8 cellular contexts compared by ENCODE assay signal in the genomic region with DNA sequence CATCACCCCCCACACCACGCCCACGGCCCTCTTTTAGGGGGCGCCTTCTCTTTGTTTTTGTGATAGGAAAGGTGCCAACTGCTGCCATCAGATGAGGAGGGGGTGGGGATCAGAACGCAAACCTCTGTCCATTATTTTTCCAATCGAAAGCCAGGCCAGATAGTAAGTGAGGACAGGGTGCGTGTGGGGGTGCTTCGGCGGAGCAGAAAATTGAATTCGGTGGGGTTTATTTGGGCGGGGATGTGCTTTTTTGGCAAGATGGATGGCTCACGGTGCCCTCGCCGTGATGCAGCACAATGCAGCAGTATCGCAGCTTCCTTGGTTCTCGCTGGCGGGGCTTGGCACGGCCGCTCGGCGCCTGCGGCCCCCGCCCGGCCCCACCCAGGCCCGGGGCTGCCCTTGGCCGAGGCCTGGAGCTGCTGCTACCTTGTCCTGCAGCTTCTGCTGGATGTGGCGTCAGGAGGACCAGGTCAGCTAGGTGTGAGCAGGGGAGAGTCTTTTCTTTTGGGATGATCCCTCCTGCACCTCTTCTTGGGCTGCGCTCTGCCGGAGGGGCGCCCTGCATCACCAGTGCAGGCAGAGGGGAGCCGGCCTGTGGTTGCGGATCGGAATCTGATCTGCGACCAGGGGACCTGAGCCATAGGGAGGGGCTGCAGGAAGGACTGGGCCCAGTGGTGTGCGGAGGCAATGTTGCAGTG. TPM values are rescaled to one million over a fixed set of nuclear protein-coding genes. Genes with fewer than 3 reads are reported as not detected.
DNase-seq lines count a peak whose midpoint lies in the region; ATAC-seq, FAIRE-seq and TF ChIP-seq lines count a peak whose summit lies in the region.

No MANE protein-coding gene starts in this region.

- H3K27ac ChIP-seq in PC-3 (ENCODE audit: low read length) (peak overlapping the region; percentile 43), kidney (ENCODE audit: low read depth in 2 of 2, low read length in 2 of 2) (peak overlapping the region; percentile 63 to 71)

- H3K9me3 Mint-ChIP-seq in stimulated activated naive CD8-positive, alpha-beta T cell treated with anti-CD3 and anti-CD28 coated beads, Interleukin-15, Interleukin-2, amounts not matched to agents 100 ng/mL and 50 ng/mL, for 24 hours = no peaks in the 10 kb centered on the region

- peak overlapping the region; percentile 95 for H2AFZ ChIP-seq in PC-3 (ENCODE audit: low read length)

- BruUV-seq in PC-3 (replicated peaks; lab: Mats Ljungman, UMichigan) = no TSS peak

- no peaks in the 10 kb centered on the region for H3K36me3 ChIP-seq in H7 (replicated peaks; ENCODE audit: control insufficient read depth, insufficient read depth, low read length)
- no peaks in the 10 kb centered on the region for H3K36me3 ChIP-seq in PC-3 (ENCODE audit: low read depth, low read length)
- H3K36me3 ChIP-seq in bronchial epithelial cell (ENCODE audit: control insufficient read depth, insufficient read depth, low read length) = no peaks in the 10 kb centered on the region
- H3K36me3 ChIP-seq in kidney (ENCODE audit: control insufficient read depth in 1 of 2, insufficient read depth in 2 of 2, low read length in 2 of 2) = no peaks in the 10 kb centered on the region

- peak overlapping the region; percentile 88 for H3K4me3 Mint-ChIP-seq in stimulated activated naive CD8-positive, alpha-beta T cell treated with anti-CD3 and anti-CD28 coated beads, Interleukin-15, Interleukin-2, amounts not matched to agents 100 ng/mL and 50 ng/mL, for 24 hours

- no peak for FAIRE-seq in bronchial epithelial cell (lab: Jason Lieb, UNC)
- FAIRE-seq in kidney (lab: Jason Lieb, UNC) = no peak

- DNase-seq in AG08396 (ENCODE audit: low spot score) (peak; percentile 48), H7 (peak; percentile 74), PC-3 (peak; percentile 55), bronchial epithelial cell (ENCODE audit: low read depth) (no peak), kidney (peak; percentile 78)

- H3K79me2 ChIP-seq in PC-3 (ENCODE audit: low read length) = peaks cover 53% of the 10 kb centered on the region

- POLR2A ChIA-PET in PC-3 (lab: Charles Lee; ENCODE audit: unreplicated experiment) = no interaction called here

- peaks cover 23% of the 10 kb centered on the region for H3K4me1 Mint-ChIP-seq in stimulated activated naive CD8-positive, alpha-beta T cell treated with anti-CD3 and anti-CD28 coated beads, Interleukin-15, Interleukin-2, amounts not matched to agents 100 ng/mL and 50 ng/mL, for 24 hours (ENCODE audit: low read depth)

- H3K9ac ChIP-seq in PC-3 (ENCODE audit: low read length) (peak overlapping the region; percentile 67), kidney (ENCODE audit: low read length in 2 of 2) (peak overlapping the region; percentile 51 to 72)

- CTCF ChIA-PET in PC-3 (lab: Charles Lee) = no interaction called here

- H3K4me1 ChIP-seq in PC-3 (ENCODE audit: insufficient read depth, low read length) (peaks cover 29% of the 10 kb centered on the region), kidney (ENCODE audit: control insufficient read depth in 1 of 2, insufficient read depth in 1 of 2, low read depth in 1 of 2, low read length in 2 of 2) (peaks cover 4 to 21% of the 10 kb centered on the region in 2 donors)

- no peaks in the 10 kb centered on the region for H3K36me3 Mint-ChIP-seq in stimulated activated naive CD8-positive, alpha-beta T cell treated with anti-CD3 and anti-CD28 coated beads, Interleukin-15, Interleukin-2, amounts not matched to agents 100 ng/mL and 50 ng/mL, for 24 hours (ENCODE audit: low read depth)

- peaks cover 9% of the 10 kb centered on the region; the same call in 1 of the 2 replicates for H4K20me1 ChIP-seq in PC-3 (ENCODE audit: low read length)

- TF ChIP-seq CTCF in PC-3 (conservative IDR thresholded peaks at IDR 0.05; ENCODE audit: low read depth, low read length) (no peak), bronchial epithelial cell (IDR thresholded peaks at IDR 0.05; ENCODE audit: insufficient read depth, low read length, severe bottlenecking) (no peak), kidney (IDR thresholded peaks at IDR 0.05; ENCODE audit: borderline replicate concordance, extremely low read depth, insufficient read depth) (no peak)

- H3K9me3 ChIP-seq in PC-3 (ENCODE audit: low read length) (no peaks in the 10 kb centered on the region), kidney (ENCODE audit: control insufficient read depth in 1 of 2, low read length in 2 of 2) (no peaks in the 10 kb centered on the region)

- H3K27me3 ChIP-seq in H7 (ENCODE audit: control insufficient read depth, insufficient read depth, low read length) (no peaks in the 10 kb centered on the region), PC-3 (ENCODE audit: low read length) (no peaks in the 10 kb centered on the region), bronchial epithelial cell (ENCODE audit: control insufficient read depth, insufficient read depth, low read length) (no peaks in the 10 kb centered on the region)

- no peaks in the 10 kb centered on the region for H3K9me2 ChIP-seq in PC-3 (replicated peaks; ENCODE audit: low read length)

- H3K27me3 Mint-ChIP-seq in stimulated activated naive CD8-positive, alpha-beta T cell treated with anti-CD3 and anti-CD28 coated beads, Interleukin-15, Interleukin-2, amounts not matched to agents 100 ng/mL and 50 ng/mL, for 24 hours = peaks cover 68% of the 10 kb centered on the region

- H3K4me3 ChIP-seq in H7 (ENCODE audit: insufficient read depth, low read depth, low read length) (peak overlapping the region; percentile 48), PC-3 (ENCODE audit: low read length) (peak overlapping the region; percentile 93), bronchial epithelial cell (ENCODE audit: low read depth, low read length) (peak overlapping the region; percentile 52), kidney (ENCODE audit: low read length in 2 of 2) (peak overlapping the region; percentile 73 to 77)

- intact Hi-C loops in PC-3 (cut with micrococcal nuclease) = loop anchor here (5.0 to 10.0 kb wide), 3 partner anchors 65 to 253 kb away; no protein-coding TSS in a partner anchor
- intact Hi-C loops in kidney (cut with DNase I) = no loop called here

- H3F3A ChIP-seq in PC-3 (ENCODE audit: low read length, unreplicated experiment) = no peaks in the 10 kb centered on the region

- H3K4me2 ChIP-seq in PC-3 (ENCODE audit: low read length) = peak overlapping the region; percentile 96

- ATAC-seq in PC-3 (peak; percentile 20), HG03159 (IDR thresholded peaks at IDR 0.05; ENCODE audit: unreplicated experiment) (no peak), HG03196 (IDR thresholded peaks at IDR 0.05; ENCODE audit: unreplicated experiment) (no peak)

- peak overlapping the region; percentile 61 for H3K27ac Mint-ChIP-seq in stimulated activated naive CD8-positive, alpha-beta T cell treated with anti-CD3 and anti-CD28 coated beads, Interleukin-15, Interleukin-2, amounts not matched to agents 100 ng/mL and 50 ng/mL, for 24 hours

RNA-seq across cellular contexts. Expression of a gene that starts 1.3 kb away (rescaled TPM):
- total RNA-seq in H7 (2014; rRNA removed; shearing (Covaris generic)) = 100 and 141 TPM in 2 replicates
- total RNA-seq in PC-3 (2014; rRNA removed) (202 and 235 TPM in 2 replicates), bronchial epithelial cell (339 and 365 TPM in 2 replicates), kidney (313 TPM)
- 93.2 TPM for polyA plus RNA-seq in kidney (ENCODE audit: insufficient read depth, low read depth, low replicate concordance)
